1 cellular context compared by ENCODE assay signal in genomic region chr1:80657048-80657653, GRCh38.
TF ChIP-seq lines count a peak whose summit lies in the region.

No MANE protein-coding gene starts in this region.

TF ChIP-seq in GM23338, 12 proteins besides CTCF, POLR2A, EP300 and RAD21 (continued from another document):
- no peak for TF ChIP-seq POLR2AphosphoS5 (IDR thresholded peaks at IDR 0.05; ENCODE audit: low read depth)
- TF ChIP-seq, protein P1, sequence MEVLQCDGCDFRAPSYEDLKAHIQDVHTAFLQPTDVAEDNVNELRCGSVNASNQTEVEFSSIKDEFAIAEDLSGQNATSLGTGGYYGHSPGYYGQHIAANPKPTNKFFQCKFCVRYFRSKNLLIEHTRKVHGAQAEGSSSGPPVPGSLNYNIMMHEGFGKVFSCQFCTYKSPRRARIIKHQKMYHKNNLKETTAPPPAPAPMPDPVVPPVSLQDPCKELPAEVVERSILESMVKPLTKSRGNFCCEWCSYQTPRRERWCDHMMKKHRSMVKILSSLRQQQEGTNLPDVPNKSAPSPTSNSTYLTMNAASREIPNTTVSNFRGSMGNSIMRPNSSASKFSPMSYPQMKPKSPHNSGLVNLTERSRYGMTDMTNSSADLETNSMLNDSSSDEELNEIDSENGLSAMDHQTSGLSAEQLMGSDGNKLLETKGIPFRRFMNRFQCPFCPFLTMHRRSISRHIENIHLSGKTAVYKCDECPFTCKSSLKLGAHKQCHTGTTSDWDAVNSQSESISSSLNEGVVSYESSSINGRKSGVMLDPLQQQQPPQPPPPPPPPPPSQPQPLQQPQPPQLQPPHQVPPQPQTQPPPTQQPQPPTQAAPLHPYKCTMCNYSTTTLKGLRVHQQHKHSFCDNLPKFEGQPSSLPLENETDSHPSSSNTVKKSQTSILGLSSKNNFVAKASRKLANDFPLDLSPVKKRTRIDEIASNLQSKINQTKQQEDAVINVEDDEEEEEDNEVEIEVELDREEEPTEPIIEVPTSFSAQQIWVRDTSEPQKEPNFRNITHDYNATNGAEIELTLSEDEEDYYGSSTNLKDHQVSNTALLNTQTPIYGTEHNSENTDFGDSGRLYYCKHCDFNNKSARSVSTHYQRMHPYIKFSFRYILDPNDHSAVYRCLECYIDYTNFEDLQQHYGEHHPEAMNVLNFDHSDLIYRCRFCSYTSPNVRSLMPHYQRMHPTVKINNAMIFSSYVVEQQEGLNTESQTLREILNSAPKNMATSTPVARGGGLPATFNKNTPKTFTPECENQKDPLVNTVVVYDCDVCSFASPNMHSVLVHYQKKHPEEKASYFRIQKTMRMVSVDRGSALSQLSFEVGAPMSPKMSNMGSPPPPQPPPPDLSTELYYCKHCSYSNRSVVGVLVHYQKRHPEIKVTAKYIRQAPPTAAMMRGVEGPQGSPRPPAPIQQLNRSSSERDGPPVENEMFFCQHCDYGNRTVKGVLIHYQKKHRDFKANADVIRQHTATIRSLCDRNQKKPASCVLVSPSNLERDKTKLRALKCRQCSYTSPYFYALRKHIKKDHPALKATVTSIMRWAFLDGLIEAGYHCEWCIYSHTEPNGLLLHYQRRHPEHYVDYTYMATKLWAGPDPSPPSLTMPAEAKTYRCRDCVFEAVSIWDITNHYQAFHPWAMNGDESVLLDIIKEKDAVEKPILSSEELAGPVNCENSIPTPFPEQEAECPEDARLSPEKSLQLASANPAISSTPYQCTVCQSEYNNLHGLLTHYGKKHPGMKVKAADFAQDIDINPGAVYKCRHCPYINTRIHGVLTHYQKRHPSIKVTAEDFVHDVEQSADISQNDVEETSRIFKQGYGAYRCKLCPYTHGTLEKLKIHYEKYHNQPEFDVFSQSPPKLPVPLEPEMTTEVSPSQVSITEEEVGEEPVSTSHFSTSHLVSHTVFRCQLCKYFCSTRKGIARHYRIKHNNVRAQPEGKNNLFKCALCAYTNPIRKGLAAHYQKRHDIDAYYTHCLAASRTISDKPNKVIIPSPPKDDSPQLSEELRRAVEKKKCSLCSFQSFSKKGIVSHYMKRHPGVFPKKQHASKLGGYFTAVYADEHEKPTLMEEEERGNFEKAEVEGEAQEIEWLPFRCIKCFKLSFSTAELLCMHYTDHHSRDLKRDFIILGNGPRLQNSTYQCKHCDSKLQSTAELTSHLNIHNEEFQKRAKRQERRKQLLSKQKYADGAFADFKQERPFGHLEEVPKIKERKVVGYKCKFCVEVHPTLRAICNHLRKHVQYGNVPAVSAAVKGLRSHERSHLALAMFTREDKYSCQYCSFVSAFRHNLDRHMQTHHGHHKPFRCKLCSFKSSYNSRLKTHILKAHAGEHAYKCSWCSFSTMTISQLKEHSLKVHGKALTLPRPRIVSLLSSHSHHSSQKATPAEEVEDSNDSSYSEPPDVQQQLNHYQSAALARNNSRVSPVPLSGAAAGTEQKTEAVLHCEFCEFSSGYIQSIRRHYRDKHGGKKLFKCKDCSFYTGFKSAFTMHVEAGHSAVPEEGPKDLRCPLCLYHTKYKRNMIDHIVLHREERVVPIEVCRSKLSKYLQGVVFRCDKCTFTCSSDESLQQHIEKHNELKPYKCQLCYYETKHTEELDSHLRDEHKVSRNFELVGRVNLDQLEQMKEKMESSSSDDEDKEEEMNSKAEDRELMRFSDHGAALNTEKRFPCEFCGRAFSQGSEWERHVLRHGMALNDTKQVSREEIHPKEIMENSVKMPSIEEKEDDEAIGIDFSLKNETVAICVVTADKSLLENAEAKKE (CRISPR knock-in tag; IDR thresholded peaks at IDR 0.05): no peak
- no peak for TF ChIP-seq STAT1 (IDR thresholded peaks at IDR 0.05; ENCODE audit: unreplicated experiment)
- TF ChIP-seq JUNB (IDR thresholded peaks at IDR 0.05; ENCODE audit: unreplicated experiment): no peak
- no peak for TF ChIP-seq EZH2 (IDR thresholded peaks at IDR 0.05; ENCODE audit: low read depth, unreplicated experiment)
- TF ChIP-seq NANOG (IDR thresholded peaks at IDR 0.05; ENCODE audit: borderline replicate concordance): no peak
- no peak for TF ChIP-seq CREB1 (CRISPR knock-in tag; IDR thresholded peaks at IDR 0.05; ENCODE audit: low read depth)
- TF ChIP-seq ZNF114 (CRISPR knock-in tag; IDR thresholded peaks at IDR 0.05): no peak
- no peak for TF ChIP-seq EZH2phosphoT487 (IDR thresholded peaks at IDR 0.05; ENCODE audit: unreplicated experiment)
